Comparison of ENCODE assay signal across 8 cellular contexts in the genomic region with DNA sequence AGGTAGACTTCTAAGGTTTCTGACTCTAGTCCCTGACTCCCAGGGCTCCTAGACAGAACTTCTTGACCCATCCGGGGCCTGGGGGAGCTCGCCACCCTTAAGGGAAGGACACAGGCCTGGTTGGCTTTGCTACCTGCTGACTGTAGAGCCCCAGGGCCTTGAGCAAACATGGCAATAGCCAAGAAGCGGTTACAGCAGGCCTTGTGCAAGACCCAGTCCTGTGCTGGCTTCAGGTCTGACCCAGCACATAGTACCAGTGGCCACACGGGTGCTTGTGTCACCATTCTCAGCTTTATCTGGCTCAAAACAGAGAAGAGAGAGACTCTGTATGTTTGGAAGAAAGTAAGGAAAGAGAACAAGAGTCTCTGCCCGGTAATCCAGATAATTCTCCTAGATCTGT.
"Had no signal": no experiment of that assay in that cellular context is flagged by ENCODE, and none has a peak within 500 bp of the region (broad histone marks: within the 10 kb centered on the region; RNA-seq: fewer than 3 reads in every experiment).

No MANE protein-coding gene starts in this region.

- H3K9me3 ChIP-seq: HAP-1 had no signal

- H2AFZ ChIP-seq: GM23248 had no signal

- H3K9ac ChIP-seq: GM23248 had no signal

- H3K4me3 ChIP-seq: GM23248, HAP-1, K562 had no signal

- DNase-seq: GM23248, GOT3, H7, HFFc6 had no signal

- H3K4me1 ChIP-seq: HAP-1 had no signal

- FAIRE-seq: K562 had no signal

- ATAC-seq: HCT116, K562 had no signal

- H3K27ac ChIP-seq: GM23248, HL-60 had no signal
